20 cellular contexts compared by ENCODE assay signal in genomic region chr7:40586197-40586596, GRCh38.
DNase-seq lines count a peak whose midpoint lies in the region; ATAC-seq and TF ChIP-seq lines count a peak whose summit lies in the region.
"Had no signal": no experiment of that assay in that cellular context is flagged by ENCODE, and none has a peak within 500 bp of the region (broad histone marks: within the 10 kb centered on the region; RNA-seq: fewer than 3 reads in every experiment).

No MANE protein-coding gene starts in this region.

- no peak overlapping the region for H3K27ac ChIP-seq in left lung
- no peak overlapping the region for H3K27ac ChIP-seq in CD4-positive, alpha-beta memory T cell (ENCODE audit: low read depth, low read length)
- H3K27ac ChIP-seq: hepatocyte, psoas muscle, VCaP had no signal

- peaks cover 0 to 6% of the 10 kb centered on the region in 2 donors for H3K4me1 ChIP-seq in left lung
- H3K4me1 ChIP-seq in CD4-positive, alpha-beta memory T cell (ENCODE audit: insufficient read depth, low read length) = no peaks in the 10 kb centered on the region
- H3K4me1 ChIP-seq: psoas muscle had no signal

- no peaks in the 10 kb centered on the region for H3K27me3 Mint-ChIP-seq in CD14-positive monocyte (ENCODE audit: low read depth in 3 of 3)
- no peaks in the 10 kb centered on the region for H3K27me3 Mint-ChIP-seq in CD4-positive, alpha-beta memory T cell

- H3K9me3 Mint-ChIP-seq in CD14-positive monocyte = peaks cover 0 to 2% (median 0%) of the 10 kb centered on the region in 7 donors
- peaks cover 2 to 14% (median 7%) of the 10 kb centered on the region in 8 donors for H3K9me3 Mint-ChIP-seq in CD4-positive, alpha-beta memory T cell

- CTCF ChIA-PET in GM10248 (lab: Yijun Ruan, JAX) = interaction anchor here (1.3 kb wide), 1 partner anchor 34 kb away, joined by 3 read pairs; no protein-coding TSS in a partner anchor
- CTCF ChIA-PET in CD4-positive, alpha-beta memory T cell (lab: Charles Lee; ENCODE audit: partially characterized antibody) = no interaction called here

- DNase-seq in CD14-positive monocyte (ENCODE audit: low spot score) (no peak), MG63 (peak; percentile 9), astrocyte of the hippocampus (ENCODE audit: low read depth, low spot score) (peak; percentile 77), kidney epithelial cell (ENCODE audit: low read depth) (peak; percentile 48), left lung (no peak), GM10248 (ENCODE audit: extremely low spot score) (no peak)
- DNase-seq in CD4-positive, alpha-beta memory T cell = no peak
- DNase-seq: activated CD8-positive, alpha-beta memory T cell treated with anti-CD3 and anti-CD28 coated beads, Interleukin-2, amount 10 ng/mL, durations not matched to agents 7 days and 5 days; C1 segment of cervical spinal cord; NCI-H1092; NCI-H524; psoas muscle; SHP77 treated with DMSO at 0.1 percent for 48 hours; stimulated activated CD4-positive, alpha-beta T cell treated with anti-CD3 and anti-CD28 coated beads, Interleukin-4, amount 100 ng/mL, for 4 hours; stimulated activated naive CD8-positive, alpha-beta T cell treated with anti-CD3 and anti-CD28 coated beads, Interleukin-15, Interleukin-2, amounts not matched to agents 100 U/mL and 50 U/mL, for 24 hours had no signal

- H3K27ac Mint-ChIP-seq in CD14-positive monocyte = peak overlapping the region; percentile 38 to 81 (median 59)
- H3K27ac Mint-ChIP-seq in CD4-positive, alpha-beta memory T cell = no peak overlapping the region
- H3K27ac Mint-ChIP-seq: activated CD8-positive, alpha-beta memory T cell treated with anti-CD3 and anti-CD28 coated beads, Interleukin-2, amount 10 ng/mL, durations not matched to agents 7 days and 5 days; activated naive CD4-positive, alpha-beta T cell treated with anti-CD3 and anti-CD28 coated beads, Interleukin-2, amount 50 U/mL, for 72 hours; mesothelial cell of epicardium had no signal

- intact Hi-C loops in CD14-positive monocyte (cut with micrococcal nuclease) = no loop called here
- intact Hi-C loops in left lung (cut with DNase I) = no loop called here
- intact Hi-C loops in CD4-positive, alpha-beta memory T cell (cut with micrococcal nuclease) = no loop called here

- peaks cover 33% of the 10 kb centered on the region for H3K4me1 Mint-ChIP-seq in CD14-positive monocyte
- H3K4me1 Mint-ChIP-seq in CD4-positive, alpha-beta memory T cell = no peaks in the 10 kb centered on the region
- H3K4me1 Mint-ChIP-seq: activated CD8-positive, alpha-beta memory T cell treated with anti-CD3 and anti-CD28 coated beads, Interleukin-2, amount 10 ng/mL, durations not matched to agents 7 days and 5 days had no signal

- TF ChIP-seq CTCF in CD14-positive monocyte (IDR thresholded peaks at IDR 0.05) = no peak
- no peak for TF ChIP-seq CTCF in kidney epithelial cell (IDR thresholded peaks at IDR 0.05; ENCODE audit: insufficient read depth, low read length, poor library complexity, severe bottlenecking)
- TF ChIP-seq CTCF in left lung (IDR thresholded peaks at IDR 0.05) = no peak
- TF ChIP-seq CTCF in GM10248 (IDR thresholded peaks at IDR 0.05; ENCODE audit: control extremely low read depth, extremely low read depth, low read depth, missing control alignments) = no peak

- H3K36me3 Mint-ChIP-seq in CD14-positive monocyte = no peaks in the 10 kb centered on the region
- H3K36me3 Mint-ChIP-seq in CD4-positive, alpha-beta memory T cell = no peaks in the 10 kb centered on the region
- H3K36me3 Mint-ChIP-seq: activated naive CD4-positive, alpha-beta T cell treated with anti-CD3 and anti-CD28 coated beads, Interleukin-2, amount 50 U/mL, for 72 hours had no signal

- H3K9me3 ChIP-seq in MG63 = no peaks in the 10 kb centered on the region
- H3K9me3 ChIP-seq in left lung = no peaks in the 10 kb centered on the region
- H3K9me3 ChIP-seq in CD4-positive, alpha-beta memory T cell (ENCODE audit: control insufficient read depth in 1 of 2, low read length in 2 of 2) = no peaks in the 10 kb centered on the region
- H3K9me3 ChIP-seq: psoas muscle had no signal

- ATAC-seq in left lung (no peak), HG03025 (IDR thresholded peaks at IDR 0.05; ENCODE audit: low FRiP score, unreplicated experiment) (no peak)
- ATAC-seq: activated CD8-positive, alpha-beta memory T cell treated with anti-CD3 and anti-CD28 coated beads, Interleukin-2, amount 10 ng/mL, durations not matched to agents 7 days and 5 days; activated naive CD4-positive, alpha-beta T cell treated with anti-CD3 and anti-CD28 coated beads, Interleukin-2, amount 50 U/mL, for 72 hours; psoas muscle; stimulated activated naive CD8-positive, alpha-beta T cell treated with anti-CD3 and anti-CD28 coated beads, Interleukin-15, Interleukin-2, amounts not matched to agents 100 U/mL and 50 U/mL, for 24 hours had no signal

- POLR2A ChIA-PET in GM10248 (lab: Yijun Ruan, JAX) = no interaction called here
- POLR2A ChIA-PET in CD4-positive, alpha-beta memory T cell (lab: Charles Lee; ENCODE audit: partially characterized antibody) = no interaction called here

- H3K36me3 ChIP-seq in MG63 (no peaks in the 10 kb centered on the region), kidney epithelial cell (ENCODE audit: control insufficient read depth, insufficient read depth, low read length) (no peaks in the 10 kb centered on the region), left lung (no peaks in the 10 kb centered on the region)
- no peaks in the 10 kb centered on the region for H3K36me3 ChIP-seq in CD4-positive, alpha-beta memory T cell (ENCODE audit: insufficient read depth, low read length)

- no peak overlapping the region for H3K4me3 Mint-ChIP-seq in CD14-positive monocyte
- H3K4me3 Mint-ChIP-seq in CD4-positive, alpha-beta memory T cell = no peak overlapping the region
- H3K4me3 Mint-ChIP-seq: activated CD8-positive, alpha-beta memory T cell treated with anti-CD3 and anti-CD28 coated beads, Interleukin-2, amount 10 ng/mL, durations not matched to agents 7 days and 5 days; mesothelial cell of epicardium had no signal

- H3K27me3 ChIP-seq in MG63 (no peaks in the 10 kb centered on the region), kidney epithelial cell (ENCODE audit: control insufficient read depth, insufficient read depth, low read length) (no peaks in the 10 kb centered on the region), left lung (no peaks in the 10 kb centered on the region)
- no peaks in the 10 kb centered on the region for H3K27me3 ChIP-seq in CD4-positive, alpha-beta memory T cell (ENCODE audit: insufficient read depth, low read length)
- H3K27me3 ChIP-seq: hepatocyte had no signal

- no peak overlapping the region for H3K4me3 ChIP-seq in MG63
- H3K4me3 ChIP-seq in kidney epithelial cell (ENCODE audit: low read depth, low read length) = no peak overlapping the region
- H3K4me3 ChIP-seq in left lung = no peak overlapping the region
- H3K4me3 ChIP-seq in CD4-positive, alpha-beta memory T cell (ENCODE audit: low read length in 2 of 2) = no peak overlapping the region
- H3K4me3 ChIP-seq: hepatocyte, psoas muscle had no signal

Comparison
In these comparisons a context has a peak if more than half of its experiments do, and no peak if none do; other contexts are left out.
1. DNase-seq: peak in MG63 (single experiment), astrocyte of the hippocampus (single experiment) and kidney epithelial cell (single experiment); none in CD14-positive monocyte (single experiment), left lung (0 of 2), GM10248 (single experiment) and CD4-positive, alpha-beta memory T cell (0 of 5).
2. H3K27ac Mint-ChIP-seq: peak in CD14-positive monocyte (7 of 7); none in CD4-positive, alpha-beta memory T cell (0 of 7).